ENCODE assay signal across 8 cellular contexts in the genomic region with DNA sequence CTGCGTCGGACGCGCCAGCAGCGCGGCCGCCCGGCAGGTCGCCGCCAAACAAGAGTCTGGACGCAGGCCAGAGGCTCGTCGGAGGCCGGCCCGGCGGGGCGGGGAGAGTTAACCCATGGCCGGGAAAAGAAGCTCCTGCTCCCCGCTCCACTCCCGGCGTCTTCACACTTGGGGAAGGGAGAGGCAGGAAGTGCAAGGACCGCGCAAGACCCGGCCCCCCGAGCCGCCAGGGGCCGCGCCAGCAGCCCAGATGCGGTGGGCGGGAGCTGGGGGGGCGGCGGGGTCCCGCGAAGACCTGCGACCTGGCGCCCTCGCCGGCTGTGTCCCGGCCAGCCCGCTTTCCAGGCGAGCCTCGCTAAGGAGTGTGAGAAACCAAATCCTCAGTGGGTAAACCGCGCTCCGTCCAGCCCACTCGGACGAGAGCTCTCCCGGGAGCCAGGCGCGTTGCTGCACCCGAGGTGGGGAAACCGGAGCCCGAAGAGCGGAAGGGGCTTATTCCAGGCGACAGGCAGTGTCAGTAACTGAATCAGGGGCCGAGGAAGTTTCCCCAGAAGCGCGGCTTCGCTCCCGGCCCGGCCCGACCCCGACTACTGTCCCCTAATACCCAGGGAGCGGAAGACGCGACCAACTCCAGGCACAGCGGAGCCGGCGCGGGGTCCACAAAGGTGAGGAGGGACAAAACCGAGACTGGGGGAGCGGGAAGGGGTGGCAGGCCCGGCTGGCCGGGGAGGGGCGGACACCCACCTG. TPM values are rescaled to one million over a fixed set of nuclear protein-coding genes. Genes with fewer than 3 reads are reported as not detected.
A peak's percentile ranks its signal among the peaks of the same experiment; 100 is the strongest.
DNase-seq lines count a peak whose midpoint lies in the region; ATAC-seq and TF ChIP-seq lines count a peak whose summit lies in the region.

No MANE protein-coding gene starts in this region.

- H4K20me1 ChIP-seq in PC-3 (ENCODE audit: low read length) = no peaks in the 10 kb centered on the region

- TF ChIP-seq CTCF in BJ (IDR thresholded peaks at IDR 0.05; ENCODE audit: insufficient read depth, low read depth, low read length) (no peak), PC-3 (conservative IDR thresholded peaks at IDR 0.05; ENCODE audit: low read depth, low read length) (no peak), colonic mucosa (IDR thresholded peaks at IDR 0.05) (no peak), suprapubic skin (IDR thresholded peaks at IDR 0.05) (no peak)

- intact Hi-C loops in PC-3 (cut with micrococcal nuclease) = loop anchor here (1.0 kb wide), 1 partner anchor 50 kb away; no protein-coding TSS in a partner anchor
- intact Hi-C loops in colonic mucosa (cut with DNase I) = loop anchor here (5.0 kb wide), 1 partner anchor 62 kb away; a partner anchor contains a TSS

- DNase-seq in BJ (ENCODE audit: low read depth) = no peak
- DNase-seq in PC-3 = peak; percentile 56
- peak; percentile 63 for DNase-seq in colonic mucosa
- peak; percentile 66 for DNase-seq in left lobe of liver (ENCODE audit: low spot score)
- peak in 1 of 2 donors; percentile 68 for DNase-seq in suprapubic skin (ENCODE audit: low spot score in 2 of 2)
- DNase-seq in activated effector memory CD4-positive, alpha-beta T cell treated with anti-CD3 and anti-CD28 coated beads, Interleukin-2, amount 50 U/mL, for 16 hours = no peak
- DNase-seq in NAMALWA (ENCODE audit: low spot score) = no peak

- no peaks in the 10 kb centered on the region for H3K79me2 ChIP-seq in PC-3 (ENCODE audit: low read length)

- no peaks in the 10 kb centered on the region for H3F3A ChIP-seq in PC-3 (ENCODE audit: low read length, unreplicated experiment)

- peak overlapping the region; percentile 84 for H2AFZ ChIP-seq in PC-3 (ENCODE audit: low read length)

- no peak for TF ChIP-seq POLR2A in suprapubic skin (IDR thresholded peaks at IDR 0.05)

- WGBS in suprapubic skin = 3% methylated on average over 26 of the region's 75 CpGs

- 0 out of 2 replicates have a peak, but pooled peaks cover 4% of the 10 kb centered on the region for H3K4me1 ChIP-seq in PC-3 (ENCODE audit: insufficient read depth, low read length)
- H3K4me1 ChIP-seq in colonic mucosa = peaks cover 9% of the 10 kb centered on the region
- H3K4me1 ChIP-seq in suprapubic skin = peaks cover 16% of the 10 kb centered on the region

- H3K9ac ChIP-seq in PC-3 (ENCODE audit: low read length) (peak overlapping the region; percentile 32), colonic mucosa (ENCODE audit: low read depth in 2 of 2, low read length in 2 of 2) (peak overlapping the region in 1 of 2 donors; percentile 63)

- no peaks in the 10 kb centered on the region for H3K36me3 ChIP-seq in BJ (ENCODE audit: control insufficient read depth, insufficient read depth, low read length)
- H3K36me3 ChIP-seq in PC-3 (ENCODE audit: low read depth, low read length) = no peaks in the 10 kb centered on the region
- H3K36me3 ChIP-seq in colonic mucosa = no peaks in the 10 kb centered on the region
- no peaks in the 10 kb centered on the region for H3K36me3 ChIP-seq in suprapubic skin

- no peaks in the 10 kb centered on the region for H3K27me3 ChIP-seq in BJ (ENCODE audit: control insufficient read depth, insufficient read depth, low read length)
- no peaks in the 10 kb centered on the region for H3K27me3 ChIP-seq in PC-3 (ENCODE audit: low read length)
- H3K27me3 ChIP-seq in colonic mucosa = peaks cover 23% of the 10 kb centered on the region
- peaks cover 20% of the 10 kb centered on the region for H3K27me3 ChIP-seq in suprapubic skin

- ATAC-seq in GM19455 (IDR thresholded peaks at IDR 0.05; ENCODE audit: unreplicated experiment) (peak; percentile 16), PC-3 (peak; percentile 36), left lobe of liver (peak; percentile 61)

- H3K4me2 ChIP-seq in PC-3 (ENCODE audit: low read length) = peak overlapping the region; percentile 98

- POLR2A ChIA-PET in BJ (lab: Charles Lee) = no interaction called here
- POLR2A ChIA-PET in PC-3 (lab: Charles Lee; ENCODE audit: unreplicated experiment) = no interaction called here

- CTCF ChIA-PET in BJ (lab: Yijun Ruan, JAX) = interaction anchor here (1.0 to 1.1 kb wide), 3 partner anchors 8 to 132 kb away, joined by 3 to 4 read pairs (median 3); no protein-coding TSS in a partner anchor
- CTCF ChIA-PET in PC-3 (lab: Charles Lee) = interaction anchor here (0.7 kb wide), 2 partner anchors 15 to 43 kb away, joined by 3 to 4 read pairs; no protein-coding TSS in a partner anchor

- BruUV-seq in PC-3 (replicated peaks; lab: Mats Ljungman, UMichigan) = no TSS peak

- H3K27ac ChIP-seq in PC-3 (ENCODE audit: low read length) = no peak overlapping the region
- peak overlapping the region; percentile 16 for H3K27ac ChIP-seq in colonic mucosa
- peak overlapping the region; percentile 10 for H3K27ac ChIP-seq in suprapubic skin

- H3K9me2 ChIP-seq in PC-3 (replicated peaks; ENCODE audit: low read length) = no peaks in the 10 kb centered on the region

- H3K4me3 ChIP-seq in BJ (ENCODE audit: low read depth, low read length) (peak overlapping the region; percentile 55), PC-3 (ENCODE audit: low read length) (peak overlapping the region; percentile 74), colonic mucosa (peak overlapping the region; percentile 81), suprapubic skin (peak overlapping the region; percentile 64)

- no peaks in the 10 kb centered on the region for H3K9me3 ChIP-seq in PC-3 (ENCODE audit: low read length)
- no peaks in the 10 kb centered on the region for H3K9me3 ChIP-seq in colonic mucosa
- H3K9me3 ChIP-seq in suprapubic skin = no peaks in the 10 kb centered on the region

- TF ChIP-seq EP300 in suprapubic skin (IDR thresholded peaks at IDR 0.05) = no peak

RNA-seq across cellular contexts. Expression of a gene that starts 0.7 kb away (rescaled TPM):
- 3.1 and 9.6 TPM in 2 replicates for polyA plus RNA-seq in BJ (2011; rRNA removed)
- 5.7 and 8.2 TPM in 2 replicates for polyA minus RNA-seq in BJ (2011; rRNA and poly(A)+ RNA removed)
- 4.2 and 5.2 TPM in 2 replicates for total RNA-seq in PC-3 (2014; rRNA removed)
- 1 to 10 TPM; 1.6 to 1.8 TPM for total RNA-seq in colonic mucosa
- 0.86 TPM for total RNA-seq in left lobe of liver
- 1 to 10 TPM; 1.1 to 1.2 (median 1.2) TPM for total RNA-seq in suprapubic skin

Comparison
In these comparisons a context has a peak if more than half of its experiments do, and no peak if none do; other contexts are left out.
1. DNase-seq: peak in PC-3 (single experiment), colonic mucosa (single experiment) and left lobe of liver (single experiment); none in BJ (single experiment), activated effector memory CD4-positive, alpha-beta T cell treated with anti-CD3 and anti-CD28 coated beads, Interleukin-2, amount 50 U/mL, for 16 hours (single experiment) and NAMALWA (single experiment).
2. Peak in every context shown above with its lines, with median percentiles within 50 percentile points of each other: H3K4me3 ChIP-seq and ATAC-seq.